ENCODE assay signal across 8 cellular contexts in genomic region chr1:117365350-117366280, GRCh38.
A peak's percentile ranks its signal among the peaks of the same experiment; 100 is the strongest.
DNase-seq lines count a peak whose midpoint lies in the region; ATAC-seq and TF ChIP-seq lines count a peak whose summit lies in the region.

No MANE protein-coding gene starts in this region.

- H3K4me3 ChIP-seq in WERI-Rb-1 (ENCODE audit: low read depth, low read length) (peak overlapping the region; percentile 64), foreskin fibroblast (ENCODE audit: low read depth in 1 of 2, low read length in 2 of 2) (peak overlapping the region; percentile 65 to 76), skeletal muscle cell (ENCODE audit: low read depth, low read length) (peak overlapping the region; percentile 79)

- no peaks in the 10 kb centered on the region; the same call in 1 of the 2 replicates for H3K36me3 ChIP-seq in WERI-Rb-1

- H3K27ac ChIP-seq in WERI-Rb-1, result peak overlapping the region; percentile 93

- H3K9me3 ChIP-seq in WERI-Rb-1 (ENCODE audit: severe bottlenecking), result no peaks in the 10 kb centered on the region

- H3K27me3 ChIP-seq in WERI-Rb-1 (ENCODE audit: insufficient read depth, low read depth, severe bottlenecking), result no peaks in the 10 kb centered on the region

- TF ChIP-seq CTCF in WERI-Rb-1 (IDR thresholded peaks at IDR 0.05; ENCODE audit: low read depth, low read length) (no peak), foreskin fibroblast (IDR thresholded peaks at IDR 0.05; ENCODE audit: low read depth, low read length) (no peak)

- peak; percentile 41 for DNase-seq in NCI-H2227 treated with DMSO at 0.1 percent for 48 hours (lab: John Stamatoyannopoulos, UW)
- DNase-seq in NCI-H2227 (lab: John Stamatoyannopoulos, UW; ENCODE audit: unreplicated experiment), result no peak
- DNase-seq in WERI-Rb-1, result no peak
- peak; percentile 51 to 74 for DNase-seq in foreskin fibroblast
- no peak for DNase-seq in skeletal muscle cell (ENCODE audit: low read depth)
- no peak for DNase-seq in NCI-H2081 (lab: John Stamatoyannopoulos, UW)

- ATAC-seq in HG03439 (IDR thresholded peaks at IDR 0.05; ENCODE audit: unreplicated experiment) (no peak), HG03095 (IDR thresholded peaks at IDR 0.05; ENCODE audit: unreplicated experiment) (no peak)

Comparison
In these comparisons a context has a peak if more than half of its experiments do, and no peak if none do; other contexts are left out.
1. DNase-seq: peak in NCI-H2227 treated with DMSO at 0.1 percent for 48 hours (single experiment) and foreskin fibroblast (2 of 2); none in NCI-H2227 (single experiment), WERI-Rb-1 (single experiment), skeletal muscle cell (single experiment) and NCI-H2081 (0 of 2).
2. Peak in every context shown above with its lines, with median percentiles within 50 percentile points of each other: H3K4me3 ChIP-seq.